Comparison of ENCODE assay signal across 20 cellular contexts in genomic region chr2:9428965-9429577, GRCh38. TPM values are rescaled to one million over a fixed set of nuclear protein-coding genes. Genes with fewer than 3 reads are reported as not detected.
DNase-seq lines count a peak whose midpoint lies in the region; ATAC-seq and TF ChIP-seq lines count a peak whose summit lies in the region.
"Had no signal": no experiment of that assay in that cellular context is flagged by ENCODE, and none has a peak within 500 bp of the region (broad histone marks: within the 10 kb centered on the region; RNA-seq: fewer than 3 reads in every experiment).

No MANE protein-coding gene starts in this region.

- no peaks in the 10 kb centered on the region for H3K27me3 ChIP-seq in HCT116 (ENCODE audit: insufficient read depth, low read length)
- H3K27me3 ChIP-seq: BE2C, Peyer's patch, SJCRH30 had no signal

- no peak overlapping the region for H2AFZ ChIP-seq in HCT116 (ENCODE audit: low read depth, low read length, poor library complexity, severe bottlenecking)

- POLR2A ChIA-PET in HCT116 (lab: Charles Lee) = no interaction called here

- H3K27me3 Mint-ChIP-seq in activated naive CD8-positive, alpha-beta T cell = no peaks in the 10 kb centered on the region
- H3K27me3 Mint-ChIP-seq in activated naive CD8-positive, alpha-beta T cell treated with anti-CD3 and anti-CD28 coated beads for 36 hours = no peaks in the 10 kb centered on the region

- H3K9me3 ChIP-seq in HCT116 (ENCODE audit: control insufficient read depth in 1 of 2, insufficient read depth in 1 of 2, low read depth in 1 of 2, low read length in 2 of 2) = no peaks in the 10 kb centered on the region
- H3K9me3 ChIP-seq: BE2C, Peyer's patch, SJCRH30 had no signal

- peaks cover 12% of the 10 kb centered on the region for H3K36me3 Mint-ChIP-seq in activated naive CD8-positive, alpha-beta T cell
- peaks cover 28% of the 10 kb centered on the region for H3K36me3 Mint-ChIP-seq in activated naive CD8-positive, alpha-beta T cell treated with anti-CD3 and anti-CD28 coated beads for 36 hours

- H3K4me3 ChIP-seq in HCT116 (replicated peaks in 1 of 2; ENCODE audit: low read depth in 1 of 2, low read length in 2 of 2) = no peak overlapping the region
- H3K4me3 ChIP-seq: GM12878, Peyer's patch, SJCRH30 had no signal

- H3K27ac ChIP-seq in HCT116 (ENCODE audit: low read depth, low read length) (no peak overlapping the region), epithelial cell of prostate (peak overlapping the region; percentile 59)
- H3K27ac ChIP-seq: Peyer's patch, SJCRH30 had no signal

- no TSS peak for BruUV-seq in HCT116 (replicated peaks; lab: Mats Ljungman, UMichigan)

- H3K9ac ChIP-seq in HCT116 (ENCODE audit: low read length) = no peak overlapping the region

- peaks cover 20 to 22% of the 10 kb centered on the region in 2 experiments; a peak in 3 of 4 replicates for H3K36me3 ChIP-seq in HCT116 (ENCODE audit: control insufficient read depth in 1 of 2, insufficient read depth in 2 of 2, low read length in 2 of 2)

- no peaks in the 10 kb centered on the region for H3K9me3 Mint-ChIP-seq in activated naive CD8-positive, alpha-beta T cell (ENCODE audit: low read depth)
- no peaks in the 10 kb centered on the region for H3K9me3 Mint-ChIP-seq in activated naive CD8-positive, alpha-beta T cell treated with anti-CD3 and anti-CD28 coated beads for 36 hours
- H3K9me3 Mint-ChIP-seq: H9 had no signal

- TF ChIP-seq CTCF in HCT116 (IDR thresholded peaks at IDR 0.05 in 2 of 3, conservative IDR thresholded peaks at IDR 0.05 in 1 of 3; ENCODE audit: borderline replicate concordance in 1 of 3, insufficient read depth in 1 of 3, low read depth in 2 of 3, low read length in 2 of 3) = no peak

- ATAC-seq in HCT116 (peak; percentile 26; the same call in 1 of the 2 replicates), HG03520 (IDR thresholded peaks at IDR 0.05; ENCODE audit: unreplicated experiment) (no peak)
- ATAC-seq: GM12878 had no signal

- CTCF ChIA-PET in HCT116 (lab: Charles Lee) = no interaction called here

- H3K27ac Mint-ChIP-seq in activated naive CD8-positive, alpha-beta T cell = peak overlapping the region; percentile 43
- H3K27ac Mint-ChIP-seq in activated naive CD8-positive, alpha-beta T cell treated with anti-CD3 and anti-CD28 coated beads for 36 hours = no peak overlapping the region
- H3K27ac Mint-ChIP-seq: H9 had no signal

- peaks cover 11 to 37% of the 10 kb centered on the region in 2 experiments for H3K4me1 ChIP-seq in HCT116 (ENCODE audit: control insufficient read depth in 1 of 2, insufficient read depth in 2 of 2, low read length in 2 of 2)

- peaks cover 17% of the 10 kb centered on the region for H3K4me1 Mint-ChIP-seq in activated naive CD8-positive, alpha-beta T cell (ENCODE audit: low read depth)
- peaks cover 15% of the 10 kb centered on the region for H3K4me1 Mint-ChIP-seq in activated naive CD8-positive, alpha-beta T cell treated with anti-CD3 and anti-CD28 coated beads for 36 hours
- H3K4me1 Mint-ChIP-seq: H9 had no signal

- intact Hi-C loops in HCT116 (cut with micrococcal nuclease) = no loop called here

- no peak for TF ChIP-seq POLR2A in HCT116 (IDR thresholded peaks at IDR 0.05; ENCODE audit: borderline replicate concordance, extremely low read depth, insufficient read depth, insufficient read length)

- H4K20me1 ChIP-seq in HCT116 (ENCODE audit: insufficient read depth) = no peaks in the 10 kb centered on the region

- peaks cover 15% of the 10 kb centered on the region for H3K79me2 ChIP-seq in HCT116 (ENCODE audit: insufficient read depth, low read length)

- H3K9me2 ChIP-seq in HCT116 (ENCODE audit: insufficient read depth) = no peaks in the 10 kb centered on the region

- 0 out of 2 replicates have a peak overlapping the region, but pooled peaks have one; percentile 22 for H3K4me2 ChIP-seq in HCT116 (ENCODE audit: low read length)

- no peak overlapping the region for H3K4me3 Mint-ChIP-seq in activated naive CD8-positive, alpha-beta T cell
- no peak overlapping the region for H3K4me3 Mint-ChIP-seq in activated naive CD8-positive, alpha-beta T cell treated with anti-CD3 and anti-CD28 coated beads for 36 hours
- H3K4me3 Mint-ChIP-seq: H9 had no signal

- RAD21 ChIA-PET in HCT116 (lab: Charles Lee; ENCODE audit: low non-redundant PET in 1 of 2, low total read pairs in 2 of 2, uncharacterized antibody in 2 of 2, unreplicated experiment in 2 of 2) = no interaction called here

- no peak for DNase-seq in activated naive CD8-positive, alpha-beta T cell treated with anti-CD3 and anti-CD28 coated beads for 36 hours
- no peak for DNase-seq in HCT116 (ENCODE audit: low read depth, low spot score)
- no peak for DNase-seq in epithelial cell of prostate (ENCODE audit: low read depth, low spot score)
- DNase-seq in stimulated activated CD4-positive, alpha-beta T cell treated with anti-CD3 and anti-CD28 coated beads, Interleukin-2, amount 100 ng/mL, for 48 hours = no peak
- DNase-seq in dermis blood vessel endothelial cell = no peak
- DNase-seq: BE2C, DMS53, H9, KG1, NCI-H1092 treated with DMSO at 0.1 percent for 48 hours, NCI-H146, NCI-H2029, NCI-H226, NCI-H510A treated with DMSO at 0.1 percent for 48 hours, NCI-H82, Peyer's patch, SJCRH30 had no signal

- TF ChIP-seq RAD21 in HCT116 (IDR thresholded peaks at IDR 0.05; ENCODE audit: low read depth) = no peak

TF ChIP-seq in HCT116, 20 proteins besides CTCF, POLR2A, EP300 and RAD21 (continues in another document):
- TF ChIP-seq SIN3A (IDR thresholded peaks at IDR 0.05; ENCODE audit: low read depth) = no peak
- no peak for TF ChIP-seq SP1 (IDR thresholded peaks at IDR 0.05; ENCODE audit: low read depth)
- TF ChIP-seq ZBTB33 (IDR thresholded peaks at IDR 0.05; ENCODE audit: extremely low read depth, insufficient replicate concordance, low read length) = no peak
- no peak for TF ChIP-seq CBX3 (IDR thresholded peaks at IDR 0.05; ENCODE audit: low read depth)
- TF ChIP-seq CEBPB (IDR thresholded peaks at IDR 0.05; ENCODE audit: low read depth) = no peak
- TF ChIP-seq JUND (IDR thresholded peaks at IDR 0.05) = no peak
- no peak for TF ChIP-seq MAX (IDR thresholded peaks at IDR 0.05)
- no peak for TF ChIP-seq REST (IDR thresholded peaks at IDR 0.05; ENCODE audit: low read depth)
- TF ChIP-seq ATF3 (IDR thresholded peaks at IDR 0.05) = no peak

RNA-seq across cellular contexts. Expression of gene CPSF3, which starts 5.6 kb away (rescaled TPM):
- 10 to 100 TPM; 83.8 to 85.6 TPM for total RNA-seq in activated naive CD8-positive, alpha-beta T cell treated with anti-CD3 and anti-CD28 coated beads for 36 hours
- total RNA-seq in HCT116 (2021; ENCODE audit: unreplicated experiment) = 68.5 TPM
- polyA plus RNA-seq in HCT116 (2012) = 43.9 and 55.0 TPM in 2 replicates
- 44.1 and 99.6 TPM in 2 replicates for total RNA-seq in dermis blood vessel endothelial cell

RNA-seq across cellular contexts. Expression of gene ITGB1BP1, which starts 5.7 kb away (rescaled TPM):
- 100 to 1,000 TPM; 171 to 180 TPM for total RNA-seq in activated naive CD8-positive, alpha-beta T cell treated with anti-CD3 and anti-CD28 coated beads for 36 hours
- total RNA-seq in HCT116 (2021; ENCODE audit: unreplicated experiment) = 86.9 TPM
- polyA plus RNA-seq in HCT116 (2012) = 31.8 and 49.5 TPM in 2 replicates
- total RNA-seq in dermis blood vessel endothelial cell = 41.0 and 52.5 TPM in 2 replicates

RNA-seq across cellular contexts. Expression of gene IAH1, which starts 45.3 kb away (rescaled TPM):
- total RNA-seq in activated naive CD8-positive, alpha-beta T cell treated with anti-CD3 and anti-CD28 coated beads for 36 hours = 10 to 100 TPM; 64.6 to 66.3 TPM
- total RNA-seq in HCT116 (2021; ENCODE audit: unreplicated experiment) (35.1 TPM), dermis blood vessel endothelial cell (29.4 and 38.8 TPM in 2 replicates)
- polyA plus RNA-seq in HCT116 (2012) = 32.1 and 38.1 TPM in 2 replicates
- total RNA-seq: SJCRH30 had no signal
